In the genomic region with DNA sequence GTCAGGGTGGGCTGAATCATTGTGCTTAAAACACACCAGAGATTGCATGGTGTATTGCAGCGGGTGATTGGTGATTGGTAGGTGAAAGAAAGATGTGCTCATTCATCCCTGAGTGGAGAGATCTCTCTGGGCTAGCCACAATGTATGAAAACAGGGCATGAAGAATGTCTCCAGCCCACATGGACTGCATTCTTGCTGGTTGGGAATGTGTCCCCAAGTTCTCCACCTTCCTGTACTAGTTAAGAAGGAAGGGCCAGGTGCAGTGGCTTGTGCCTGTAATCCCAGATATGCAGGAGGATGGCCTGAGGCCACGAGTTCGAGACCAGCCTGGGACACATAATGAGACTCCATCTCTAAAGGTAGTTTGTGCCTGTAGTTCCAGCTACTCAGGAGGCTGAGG, we compare ENCODE assay signal across 26 cellular contexts.
"Had no signal": no experiment of that assay in that cellular context is flagged by ENCODE, and none has a peak within 500 bp of the region (broad histone marks: within the 10 kb centered on the region; RNA-seq: fewer than 3 reads in every experiment).

No MANE protein-coding gene starts in this region.

- FAIRE-seq: keratinocyte, small intestine had no signal

- H3K27ac Mint-ChIP-seq: mesothelial cell of epicardium; naive B cell; natural killer cell; nephron progenitor cell; progenitor cell of endocrine pancreas; stimulated activated effector memory CD8-positive, alpha-beta T cell treated with anti-CD3 and anti-CD28 coated beads, Interleukin-12 subunit alpha, Interleukin-12 subunit beta, amount 100 ng/mL, for 72 hours; stimulated activated naive CD8-positive, alpha-beta T cell treated with anti-CD3 and anti-CD28 coated beads, Interleukin-15, Interleukin-2, amounts not matched to agents 100 ng/mL and 50 ng/mL, for 24 hours; type B pancreatic cell had no signal

- H3K9me3 Mint-ChIP-seq: mesothelial cell of epicardium; naive B cell; natural killer cell; nephron progenitor cell; stimulated activated effector memory CD8-positive, alpha-beta T cell treated with anti-CD3 and anti-CD28 coated beads, Interleukin-12 subunit alpha, Interleukin-12 subunit beta, amount 100 ng/mL, for 72 hours; stimulated activated naive CD8-positive, alpha-beta T cell treated with anti-CD3 and anti-CD28 coated beads, Interleukin-15, Interleukin-2, amounts not matched to agents 100 ng/mL and 50 ng/mL, for 24 hours had no signal

- DNase-seq: hippocampal formation; kidney glomerular epithelial cell; left colon; left lung; lower lobe of right lung; mammary epithelial cell; mesendoderm; naive B cell; natural killer cell; nephron progenitor cell; ovary; right cardiac atrium; small intestine; spleen; stimulated activated CD4-positive, alpha-beta T cell treated with anti-CD3 and anti-CD28 coated beads, Interleukin-4, amount 100 ng/mL, for 24 hours; stimulated activated naive CD4-positive, alpha-beta T cell; tibial artery had no signal

- H3K9me3 ChIP-seq: left lung, lower lobe of right lung, ovary, spleen, suprapubic skin, thoracic aorta, tibial artery had no signal

- H3K27ac ChIP-seq: left lung, lower lobe of right lung, ovary, spleen, suprapubic skin, thoracic aorta, tibial artery had no signal

- H3K4me1 Mint-ChIP-seq: nephron progenitor cell had no signal

- H3K4me3 Mint-ChIP-seq: mesothelial cell of epicardium; natural killer cell; nephron progenitor cell; stimulated activated effector memory CD8-positive, alpha-beta T cell treated with anti-CD3 and anti-CD28 coated beads, Interleukin-12 subunit alpha, Interleukin-12 subunit beta, amount 100 ng/mL, for 72 hours; stimulated activated naive CD8-positive, alpha-beta T cell treated with anti-CD3 and anti-CD28 coated beads, Interleukin-15, Interleukin-2, amounts not matched to agents 100 ng/mL and 50 ng/mL, for 24 hours; type B pancreatic cell had no signal

- ATAC-seq: left colon; left lung; lower lobe of right lung; natural killer cell; right cardiac atrium; sciatic nerve; stimulated activated effector memory CD8-positive, alpha-beta T cell treated with anti-CD3 and anti-CD28 coated beads, Interleukin-12 subunit alpha, Interleukin-12 subunit beta, amount 100 ng/mL, for 72 hours had no signal

- H3K27me3 ChIP-seq: ovary had no signal

- H3K4me3 ChIP-seq: left lung, lower lobe of right lung, ovary, spleen, suprapubic skin, thoracic aorta, tibial artery had no signal

- H3K36me3 Mint-ChIP-seq: mesothelial cell of epicardium; natural killer cell; stimulated activated effector memory CD8-positive, alpha-beta T cell treated with anti-CD3 and anti-CD28 coated beads, Interleukin-12 subunit alpha, Interleukin-12 subunit beta, amount 100 ng/mL, for 72 hours; type B pancreatic cell had no signal

- H3K36me3 ChIP-seq: left lung, lower lobe of right lung, ovary, spleen, suprapubic skin, thoracic aorta, tibial artery had no signal
